In the genomic region with DNA sequence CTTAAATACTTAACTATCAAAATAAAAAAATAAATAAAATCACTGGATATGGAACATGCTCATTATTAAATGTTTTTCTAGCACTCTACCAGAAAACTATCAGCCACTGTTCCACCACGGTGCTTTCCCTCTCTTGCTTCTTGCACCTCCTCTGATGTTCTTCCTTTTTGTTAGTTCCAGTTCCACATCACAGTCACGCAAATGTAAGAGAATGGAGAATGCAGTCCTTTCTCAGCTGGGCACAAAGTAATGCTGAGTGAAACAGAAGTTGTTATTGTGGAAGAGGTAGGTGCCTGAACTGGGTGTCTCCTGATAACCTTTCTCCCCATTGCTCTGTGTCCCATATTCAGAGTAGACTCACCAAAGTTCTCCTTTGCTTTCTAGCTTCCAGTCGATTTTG, we compare ENCODE assay signal across 19 cellular contexts.
DNase-seq lines count a peak whose midpoint lies in the region; ATAC-seq and TF ChIP-seq lines count a peak whose summit lies in the region.
"Had no signal": no experiment of that assay in that cellular context is flagged by ENCODE, and none has a peak within 500 bp of the region (broad histone marks: within the 10 kb centered on the region; RNA-seq: fewer than 3 reads in every experiment).

No MANE protein-coding gene starts in this region.

- H3K27ac ChIP-seq in HCT116 (ENCODE audit: low read depth, low read length) = no peak overlapping the region
- H3K27ac ChIP-seq: HL-60, right atrium auricular region had no signal

- RAD21 ChIA-PET in HCT116 (lab: Charles Lee; ENCODE audit: low non-redundant PET in 1 of 2, low total read pairs in 2 of 2, uncharacterized antibody in 2 of 2, unreplicated experiment in 2 of 2) = no interaction called here

- no peaks in the 10 kb centered on the region for H3K9me3 ChIP-seq in HCT116 (ENCODE audit: control insufficient read depth in 1 of 2, insufficient read depth in 1 of 2, low read depth in 1 of 2, low read length in 2 of 2)
- H3K9me3 ChIP-seq: BE2C, right atrium auricular region had no signal

- 0 out of 2 replicates have a peak, but pooled peaks cover 4% of the 10 kb centered on the region for H4K20me1 ChIP-seq in HCT116 (ENCODE audit: insufficient read depth)

- no peaks in the 10 kb centered on the region for H3K9me3 Mint-ChIP-seq in nephron

- H3K9ac ChIP-seq in HCT116 (ENCODE audit: low read length) = no peak overlapping the region

- ATAC-seq in GM18870 (IDR thresholded peaks at IDR 0.05; ENCODE audit: unreplicated experiment) = peak; percentile 77
- no peak for ATAC-seq in HCT116
- ATAC-seq in HG03565 (IDR thresholded peaks at IDR 0.05; ENCODE audit: unreplicated experiment) = peak; percentile 67
- no peak for ATAC-seq in GM18907 (IDR thresholded peaks at IDR 0.05; ENCODE audit: unreplicated experiment)
- no peak for ATAC-seq in GM21528 (IDR thresholded peaks at IDR 0.05; ENCODE audit: low FRiP score, unreplicated experiment)

- intact Hi-C loops in HCT116 (cut with micrococcal nuclease) = no loop called here

- no TSS peak for BruUV-seq in HCT116 (replicated peaks; lab: Mats Ljungman, UMichigan)

- POLR2A ChIA-PET in HCT116 (lab: Charles Lee) = no interaction called here

- no peak for DNase-seq in HCT116 (ENCODE audit: low read depth, low spot score)
- DNase-seq in NCI-H748 (lab: John Stamatoyannopoulos, UW; ENCODE audit: unreplicated experiment) = no peak
- no peak for DNase-seq in NCI-H1694 (lab: John Stamatoyannopoulos, UW)
- DNase-seq: activated naive CD4-positive, alpha-beta T cell treated with Interleukin-2 at 50 U/mL for 16 hours; BE2C; GOT3; hypothalamus; NCI-H1092; NCI-H2081 treated with DMSO at 0.1 percent for 48 hours; NCI-H748 treated with DMSO at 0.1 percent for 48 hours; stimulated activated naive CD4-positive, alpha-beta T cell; trophoblast cell had no signal

- H3K79me2 ChIP-seq in HCT116 (ENCODE audit: insufficient read depth, low read length) = peaks cover 7% of the 10 kb centered on the region; the same call in 1 of the 2 replicates

- H3K4me3 Mint-ChIP-seq in nephron = no peak overlapping the region

- H3K27me3 ChIP-seq in HCT116 (ENCODE audit: insufficient read depth, low read length) = no peaks in the 10 kb centered on the region
- H3K27me3 ChIP-seq: BE2C, right atrium auricular region had no signal

- TF ChIP-seq CTCF in HCT116 (IDR thresholded peaks at IDR 0.05 in 2 of 3, conservative IDR thresholded peaks at IDR 0.05 in 1 of 3; ENCODE audit: borderline replicate concordance in 1 of 3, insufficient read depth in 1 of 3, low read depth in 2 of 3, low read length in 2 of 3) (no peak), nephron (IDR thresholded peaks at IDR 0.05; ENCODE audit: unreplicated experiment in 3 of 3) (no peak)

- peaks cover 3% of the 10 kb centered on the region; the same call in 1 of the 2 replicates for H3K9me2 ChIP-seq in HCT116 (ENCODE audit: insufficient read depth)

- H3K4me3 ChIP-seq in HCT116 (replicated peaks in 1 of 2; ENCODE audit: low read depth in 1 of 2, low read length in 2 of 2) = no peak overlapping the region
- H3K4me3 ChIP-seq: right atrium auricular region had no signal

- no peaks in the 10 kb centered on the region for H3K36me3 ChIP-seq in HCT116 (ENCODE audit: control insufficient read depth in 1 of 2, insufficient read depth in 2 of 2, low read length in 2 of 2)
- H3K36me3 ChIP-seq: BE2C, right atrium auricular region had no signal

- H3K36me3 Mint-ChIP-seq in nephron (ENCODE audit: low read depth) = no peaks in the 10 kb centered on the region

- TF ChIP-seq POLR2A in HCT116 (IDR thresholded peaks at IDR 0.05; ENCODE audit: borderline replicate concordance, extremely low read depth, insufficient read depth, insufficient read length) = no peak

- H3K27me3 Mint-ChIP-seq in nephron (ENCODE audit: low read depth) = no peaks in the 10 kb centered on the region

- peaks cover 0 to 10% of the 10 kb centered on the region in 2 experiments; a peak in 1 of 4 replicates for H3K4me1 ChIP-seq in HCT116 (ENCODE audit: control insufficient read depth in 1 of 2, insufficient read depth in 2 of 2, low read length in 2 of 2)
- H3K4me1 ChIP-seq: BE2C had no signal

- CTCF ChIA-PET in HCT116 (lab: Charles Lee) = no interaction called here

- H3K4me1 Mint-ChIP-seq in nephron = peaks cover 41% of the 10 kb centered on the region

- no peak overlapping the region for H3K4me2 ChIP-seq in HCT116 (ENCODE audit: low read length)

- H3K27ac Mint-ChIP-seq in nephron = peak overlapping the region; percentile 46 to 76 (median 61)

- H2AFZ ChIP-seq in HCT116 (ENCODE audit: low read depth, low read length, poor library complexity, severe bottlenecking) = no peak overlapping the region

- no peak for TF ChIP-seq RAD21 in HCT116 (IDR thresholded peaks at IDR 0.05; ENCODE audit: low read depth)

TF ChIP-seq in HCT116, 20 proteins besides CTCF, POLR2A, EP300 and RAD21:
- TF ChIP-seq SIN3A (IDR thresholded peaks at IDR 0.05; ENCODE audit: low read depth) = no peak
- TF ChIP-seq EZH2phosphoT487 (IDR thresholded peaks at IDR 0.05; ENCODE audit: borderline replicate concordance) = no peak
- TF ChIP-seq POLR2AphosphoS5 (IDR thresholded peaks at IDR 0.05; ENCODE audit: low read depth, low read length) = 0 out of 2 replicates have a peak, but pooled peaks have one; percentile 14
- no peak for TF ChIP-seq SRF (IDR thresholded peaks at IDR 0.05; ENCODE audit: low read depth)
TF ChIP-seq in HCT116: peak in this region for 1.

Comparison
In these comparisons a context has a peak if more than half of its experiments do, and no peak if none do; other contexts are left out.
1. ATAC-seq: peak in GM18870 (single experiment) and HG03565 (single experiment); none in HCT116 (single experiment), GM18907 (single experiment) and GM21528 (single experiment).